In the genomic region with DNA sequence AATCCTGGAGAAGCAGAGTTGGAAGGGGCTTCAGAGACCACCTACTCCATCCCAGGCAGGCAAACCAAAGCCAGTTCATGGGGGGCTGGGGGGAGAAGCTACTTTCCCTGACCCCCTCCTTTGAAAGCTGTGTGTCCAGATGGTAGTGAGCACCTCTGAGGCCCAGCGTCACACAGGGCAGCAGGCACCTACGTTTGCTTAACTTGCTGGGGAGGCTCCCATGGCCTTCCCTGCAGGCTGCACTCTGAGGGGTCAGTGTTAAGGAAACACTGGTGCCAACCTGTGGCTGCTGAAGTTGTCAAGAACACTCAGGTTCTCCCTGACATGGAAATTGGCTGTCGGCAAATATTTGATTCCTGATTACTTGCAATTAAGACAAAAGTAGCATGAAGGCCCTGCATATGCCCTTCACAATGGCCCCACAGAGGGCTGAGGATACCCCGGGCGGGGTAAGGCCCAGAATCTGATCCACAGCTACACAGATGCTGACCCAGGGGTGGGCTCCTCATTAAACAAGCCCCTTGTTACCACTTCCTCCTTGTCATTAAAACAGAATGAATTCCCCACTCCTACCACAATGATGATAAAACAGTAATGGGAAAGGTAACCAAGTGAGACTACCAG, we compare ENCODE assay signal across 29 cellular contexts.
"Had no signal": no experiment of that assay in that cellular context is flagged by ENCODE, and none has a peak within 500 bp of the region (broad histone marks: within the 10 kb centered on the region; RNA-seq: fewer than 3 reads in every experiment).

No MANE protein-coding gene starts in this region.

- H3K4me3 Mint-ChIP-seq: activated CD4-positive, alpha-beta T cell treated with anti-CD3 and anti-CD28 coated beads, Interleukin-2, amount 10 ng/mL, durations not matched to agents 24 days and 14 days; activated CD8-positive, alpha-beta T cell treated with anti-CD3 and anti-CD28 coated beads for 36 hours; activated naive CD8-positive, alpha-beta T cell treated with anti-CD3 and anti-CD28 coated beads for 36 hours; T-helper 1 cell treated with Interleukin-12 subunit alpha and Interleukin-12 subunit beta and Interleukin-4 antibody, amounts not matched to agents 30 μg/mL and 1 μg/mL, for 36 hours; T-helper 2 cell treated with Interferon-gamma antibody and Interleukin-4, amounts not matched to agents 5 μg/mL and 100 μg/mL, for 36 hours had no signal

- H3K9me3 Mint-ChIP-seq: activated CD4-positive, alpha-beta T cell treated with anti-CD3 and anti-CD28 coated beads, Interleukin-2, amount 10 ng/mL, durations not matched to agents 24 days and 14 days; activated CD8-positive, alpha-beta T cell treated with anti-CD3 and anti-CD28 coated beads for 36 hours; activated naive CD8-positive, alpha-beta T cell treated with anti-CD3 and anti-CD28 coated beads for 36 hours; IgD-negative memory B cell; T-helper 1 cell treated with Interleukin-12 subunit alpha and Interleukin-12 subunit beta and Interleukin-4 antibody, amounts not matched to agents 30 μg/mL and 1 μg/mL, for 36 hours; T-helper 2 cell treated with Interferon-gamma antibody and Interleukin-4, amounts not matched to agents 5 μg/mL and 100 μg/mL, for 36 hours had no signal

- ATAC-seq: activated CD8-positive, alpha-beta T cell treated with anti-CD3 and anti-CD28 coated beads for 36 hours; PC-3 had no signal

- H3K27me3 Mint-ChIP-seq: activated CD4-positive, alpha-beta T cell treated with anti-CD3 and anti-CD28 coated beads, Interleukin-2, amount 10 ng/mL, durations not matched to agents 24 days and 14 days had no signal

- H3K27me3 ChIP-seq: brain microvascular endothelial cell, Peyer's patch had no signal

- H3K36me3 ChIP-seq: brain microvascular endothelial cell, Peyer's patch, SJSA1 had no signal

- H3K27ac Mint-ChIP-seq: activated CD4-positive, alpha-beta T cell treated with anti-CD3 and anti-CD28 coated beads, Interleukin-2, amount 10 ng/mL, durations not matched to agents 24 days and 14 days; activated CD8-positive, alpha-beta T cell treated with anti-CD3 and anti-CD28 coated beads for 36 hours; activated naive CD8-positive, alpha-beta T cell treated with anti-CD3 and anti-CD28 coated beads for 36 hours; IgD-negative memory B cell; T-helper 1 cell treated with Interleukin-12 subunit alpha and Interleukin-12 subunit beta and Interleukin-4 antibody, amounts not matched to agents 30 μg/mL and 1 μg/mL, for 36 hours; T-helper 2 cell treated with Interferon-gamma antibody and Interleukin-4, amounts not matched to agents 5 μg/mL and 100 μg/mL, for 36 hours had no signal

- DNase-seq: activated effector memory CD4-positive, alpha-beta T cell treated with anti-CD3 and anti-CD28 coated beads, Interleukin-2, amount 50 U/mL, for 16 hours; activated naive CD4-positive, alpha-beta T cell; activated naive CD4-positive, alpha-beta T cell treated with anti-CD3 and anti-CD28 coated beads, Interleukin-2, amount 50 U/mL, for 16 hours; activated naive CD8-positive, alpha-beta T cell treated with anti-CD3 and anti-CD28 coated beads for 36 hours; amniotic stem cell; aorta; brain microvascular endothelial cell; Karpas-422; KBM-7; NCI-H1048; NCI-H1105 treated with DMSO at 0.1 percent for 48 hours; NCI-H1436; NCI-H1694; NCI-H2029; NCI-H345; NCI-H524 treated with DMSO at 0.1 percent for 48 hours; NCI-H748 treated with DMSO at 0.1 percent for 48 hours; NK-92 treated with Interleukin-12 subunit alpha and Interleukin-12 subunit beta, amount 100 ng/mL, for 24 hours; Peyer's patch; RPMI8226; SHP77 treated with DMSO at 0.1 percent for 48 hours; SK-N-SH had no signal

- H3K4me1 ChIP-seq: Peyer's patch, SJSA1 had no signal

- H3K36me3 Mint-ChIP-seq: activated naive CD8-positive, alpha-beta T cell treated with anti-CD3 and anti-CD28 coated beads for 36 hours had no signal

- H3K9me3 ChIP-seq: Peyer's patch, SJSA1, SK-N-SH had no signal

- H3K4me3 ChIP-seq: Peyer's patch, SJSA1 had no signal
